In the genomic region with DNA sequence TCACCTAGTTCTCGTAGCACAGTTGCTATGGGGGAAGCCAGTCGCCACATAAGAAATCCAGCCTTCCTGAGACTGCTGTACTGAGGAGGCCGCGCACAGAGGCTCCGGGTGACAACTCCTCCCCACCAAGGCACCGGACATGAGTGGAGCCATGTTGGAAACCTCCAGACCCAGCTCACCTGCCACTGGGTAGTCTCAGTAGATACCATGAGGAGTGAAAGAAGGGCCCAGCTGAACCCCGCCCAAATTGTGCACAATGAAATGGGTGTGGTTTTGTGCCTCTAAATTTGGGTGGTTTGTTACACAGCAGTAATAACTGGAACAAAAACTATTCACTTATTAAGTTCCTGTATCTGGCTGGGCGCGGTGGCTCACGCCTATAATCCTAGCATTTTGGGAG, we compare ENCODE assay signal across 10 cellular contexts.
DNase-seq lines count a peak whose midpoint lies in the region; ATAC-seq, FAIRE-seq and TF ChIP-seq lines count a peak whose summit lies in the region.
"Had no signal": no experiment of that assay in that cellular context is flagged by ENCODE, and none has a peak within 500 bp of the region (broad histone marks: within the 10 kb centered on the region; RNA-seq: fewer than 3 reads in every experiment).

No MANE protein-coding gene starts in this region.

- no peak overlapping the region for H2BK5ac ChIP-seq in IMR-90 (ENCODE audit: low read depth, low read length, poor library complexity, severe bottlenecking)
- H2BK5ac ChIP-seq in trophoblast cell (ENCODE audit: low read depth, low read length, poor library complexity), result no peak overlapping the region

- H3K4me3 Mint-ChIP-seq in activated T-cell treated with anti-CD3 and anti-CD28 coated beads, Interleukin-2, amount 50 U/mL, for 24 hours, result no peak overlapping the region

- intact Hi-C loops in IMR-90 (cut with micrococcal nuclease), result no loop called here

- H3K9me3 Mint-ChIP-seq in activated T-cell treated with anti-CD3 and anti-CD28 coated beads, Interleukin-2, amount 50 U/mL, for 24 hours, result no peaks in the 10 kb centered on the region

- no peaks in the 10 kb centered on the region for H3K9me2 ChIP-seq in MM.1S (replicated peaks; ENCODE audit: insufficient read depth, low read length)

- no peak overlapping the region for H3K4me2 ChIP-seq in IMR-90 (ENCODE audit: low read depth, low read length)
- no peak overlapping the region for H3K4me2 ChIP-seq in trophoblast cell (ENCODE audit: low read length)
- H3K4me2 ChIP-seq in MM.1S (ENCODE audit: low read depth, low read length), result no peak overlapping the region

- H2BK15ac ChIP-seq in IMR-90 (ENCODE audit: low read depth, low read length), result no peak overlapping the region

- H4K8ac ChIP-seq in IMR-90 (ENCODE audit: low read depth in 2 of 2, low read length in 2 of 2) (no peak overlapping the region), trophoblast cell (ENCODE audit: low read depth, low read length) (no peak overlapping the region)

- H2AFZ ChIP-seq in IMR-90 (replicated peaks; ENCODE audit: low read length, poor library complexity), result no peak overlapping the region
- H2AFZ ChIP-seq in trophoblast cell (ENCODE audit: insufficient read depth, low read length, poor library complexity), result no peak overlapping the region
- H2AFZ ChIP-seq in MM.1S (ENCODE audit: low read length), result no peak overlapping the region

- H3K9me3 ChIP-seq in IMR-90 (ENCODE audit: control insufficient read depth, insufficient read depth, low read length) (no peaks in the 10 kb centered on the region), trophoblast cell (ENCODE audit: insufficient read depth, low read depth, low read length) (no peaks in the 10 kb centered on the region), MM.1S (replicated peaks; ENCODE audit: insufficient read depth, low read length) (no peaks in the 10 kb centered on the region)
- H3K9me3 ChIP-seq: A549, BE2C had no signal

- CTCF ChIA-PET in IMR-90 (lab: Yijun Ruan, JAX), result no interaction called here

- H3K36me3 ChIP-seq in IMR-90 (ENCODE audit: control insufficient read depth, insufficient read depth, low read length) (no peaks in the 10 kb centered on the region), trophoblast cell (ENCODE audit: control insufficient read depth in 1 of 2, insufficient read depth in 2 of 2, low read length in 2 of 2) (no peaks in the 10 kb centered on the region), MM.1S (replicated peaks; ENCODE audit: insufficient read depth, low read length) (no peaks in the 10 kb centered on the region)
- H3K36me3 ChIP-seq: BE2C had no signal

- H3K27ac Mint-ChIP-seq in activated T-cell treated with anti-CD3 and anti-CD28 coated beads, Interleukin-2, amount 50 U/mL, for 24 hours, result no peak overlapping the region

- no peak for TF ChIP-seq RAD21 in IMR-90 (IDR thresholded peaks at IDR 0.05; ENCODE audit: low read length)

- no peak overlapping the region for H3K56ac ChIP-seq in IMR-90 (ENCODE audit: extremely low read depth, insufficient read depth, low read length)

- H3K36me3 Mint-ChIP-seq in activated T-cell treated with anti-CD3 and anti-CD28 coated beads, Interleukin-2, amount 50 U/mL, for 24 hours (ENCODE audit: low read depth), result no peaks in the 10 kb centered on the region

- no peaks in the 10 kb centered on the region for H3K79me1 ChIP-seq in IMR-90 (ENCODE audit: low read depth in 1 of 2, low read length in 2 of 2)
- peaks cover 12% of the 10 kb centered on the region for H3K79me1 ChIP-seq in trophoblast cell (ENCODE audit: low read length)

- dilution Hi-C loops in IMR-90 (cut with HindIII; ENCODE audit: low sequenced_read_pairs, unreplicated experiment), result no loop called here

- POLR2A ChIA-PET in IMR-90 (lab: Charles Lee; ENCODE audit: unreplicated experiment), result no interaction called here

- H2BK12ac ChIP-seq in trophoblast cell (ENCODE audit: low read length), result no peak overlapping the region

- H3K23ac ChIP-seq in IMR-90 (ENCODE audit: low read depth, low read length) (no peak overlapping the region), trophoblast cell (ENCODE audit: low read length) (no peak overlapping the region)

- no peak overlapping the region for H3K18ac ChIP-seq in IMR-90 (ENCODE audit: low read depth, low read length)
- no peak overlapping the region for H3K18ac ChIP-seq in trophoblast cell (ENCODE audit: low read length)

- no peak overlapping the region for H3K4ac ChIP-seq in IMR-90 (ENCODE audit: low read depth, low read length)
- H3K4ac ChIP-seq in trophoblast cell (ENCODE audit: low read depth, low read length), result no peak overlapping the region

- BruUV-seq in IMR-90 (replicated peaks; lab: Mats Ljungman, UMichigan), result no TSS peak

- no peak for TF ChIP-seq CTCF in IMR-90 (conservative IDR thresholded peaks at IDR 0.05; ENCODE audit: low read depth, low read length)
- no peak for TF ChIP-seq CTCF in MM.1S (IDR thresholded peaks at IDR 0.05; ENCODE audit: low read length)

- in situ Hi-C loops in IMR-90 (cut with MboI; ENCODE audit: low sequenced_read_pairs), result no loop called here

- H3K9ac ChIP-seq in IMR-90 (ENCODE audit: low read depth, low read length), result no peak overlapping the region
- H3K9ac ChIP-seq in trophoblast cell (ENCODE audit: low read length), result no peak overlapping the region
- no peak overlapping the region for H3K9ac ChIP-seq in MM.1S (ENCODE audit: low read length)

- peaks cover 10% of the 10 kb centered on the region for H3K4me1 ChIP-seq in IMR-90 (ENCODE audit: control insufficient read depth, insufficient read depth, low read length)
- H3K4me1 ChIP-seq in trophoblast cell (ENCODE audit: control insufficient read depth in 1 of 2, insufficient read depth in 2 of 2, low read length in 2 of 2), result peaks cover 12 to 20% of the 10 kb centered on the region in 2 experiments
- no peaks in the 10 kb centered on the region for H3K4me1 ChIP-seq in MM.1S (ENCODE audit: low read length)

- TF ChIP-seq POLR2A in IMR-90 (IDR thresholded peaks at IDR 0.05; ENCODE audit: low read depth, low read length), result no peak

- H3F3A ChIP-seq in MM.1S (ENCODE audit: insufficient read depth, low read length), result no peaks in the 10 kb centered on the region

- H2BK120ac ChIP-seq in IMR-90 (ENCODE audit: low read depth, low read length) (peak overlapping the region; percentile 13; the same call in 1 of the 2 replicates), trophoblast cell (ENCODE audit: insufficient read depth, low read length, poor library complexity) (no peak overlapping the region)

- H3K79me2 ChIP-seq in trophoblast cell (ENCODE audit: control insufficient read depth, insufficient read depth, low read length, poor library complexity) (peaks cover 2% of the 10 kb centered on the region), MM.1S (ENCODE audit: low read length) (no peaks in the 10 kb centered on the region)

- no peak overlapping the region for H4K91ac ChIP-seq in IMR-90 (ENCODE audit: insufficient read depth, low read depth, low read length)
- no peak overlapping the region for H4K91ac ChIP-seq in trophoblast cell (ENCODE audit: low read depth, low read length)

- H3K27ac ChIP-seq in IMR-90 (ENCODE audit: insufficient read depth, low read length) (no peak overlapping the region), epithelial cell of prostate (peak overlapping the region; percentile 86), trophoblast cell (ENCODE audit: low read depth, low read length) (no peak overlapping the region), MM.1S (ENCODE audit: low read length) (no peak overlapping the region)

- H4K20me1 ChIP-seq in IMR-90 (ENCODE audit: insufficient read depth, low read length) (no peaks in the 10 kb centered on the region), MM.1S (ENCODE audit: insufficient read depth, low read length) (no peaks in the 10 kb centered on the region)

- H3K27me3 ChIP-seq in IMR-90 (ENCODE audit: control insufficient read depth, insufficient read depth, low read length), result no peaks in the 10 kb centered on the region; the same call in 1 of the 2 replicates
- no peaks in the 10 kb centered on the region for H3K27me3 ChIP-seq in trophoblast cell (ENCODE audit: insufficient read depth, low read length)
- H3K27me3 ChIP-seq in MM.1S (replicated peaks; ENCODE audit: insufficient read depth, low read length), result no peaks in the 10 kb centered on the region
- H3K27me3 ChIP-seq: BE2C had no signal

- H2AK9ac ChIP-seq in IMR-90 (replicated peaks; ENCODE audit: low read depth, low read length, poor library complexity), result no peak overlapping the region

- 0 out of 2 replicates have a peak overlapping the region, but pooled peaks have one; percentile 62 for H2AK5ac ChIP-seq in IMR-90 (ENCODE audit: low read depth, low read length)
- H2AK5ac ChIP-seq in trophoblast cell (ENCODE audit: low read length), result no peak overlapping the region

- H3K14ac ChIP-seq in IMR-90 (replicated peaks; ENCODE audit: low read depth, low read length), result no peak overlapping the region
- H3K14ac ChIP-seq in trophoblast cell (ENCODE audit: low read length), result no peak overlapping the region

- no peak overlapping the region for H2BK20ac ChIP-seq in IMR-90 (ENCODE audit: low read depth, low read length)

- no peak overlapping the region for H4K5ac ChIP-seq in IMR-90 (ENCODE audit: low read depth, low read length)

- WGBS in IMR-90 (ENCODE audit: extremely low coverage in 2 of 2, insufficient read length in 1 of 2), 2 experiments, result 97% methylated on average over 5 of the region's 10 CpGs; no CpG with 5 or more reads in 1 of the 2 experiments
- no CpG with 5 or more reads among the region's 10 CpGs for WGBS in trophoblast cell (ENCODE audit: extremely low coverage, insufficient coverage, insufficient read length)

- H3K4me3 ChIP-seq in IMR-90 (ENCODE audit: insufficient read depth, low read depth, low read length), result no peak overlapping the region
- no peak overlapping the region for H3K4me3 ChIP-seq in trophoblast cell (ENCODE audit: low read depth, low read length)
- no peak overlapping the region for H3K4me3 ChIP-seq in MM.1S (ENCODE audit: low read length)
- H3K4me3 ChIP-seq: A549 had no signal

- ATAC-seq in IMR-90 (ENCODE audit: low read depth), result no peak
- ATAC-seq: A549, HCT116 had no signal

- DNase-seq in IMR-90 (no peak), epithelial cell of prostate (ENCODE audit: low read depth, low spot score) (no peak), trophoblast cell (peak; percentile 20 to 54), MM.1S (no peak), HTR-8/SVneo (ENCODE audit: insufficient read length, low spot score) (no peak)
- no peak for DNase-seq in activated T-cell treated with anti-CD3 and anti-CD28 coated beads, Interleukin-2, amount 50 U/mL, for 24 hours
- DNase-seq: BE2C had no signal

- no peak overlapping the region for H4K12ac ChIP-seq in trophoblast cell (ENCODE audit: low read depth, low read length)

- H3K27me3 Mint-ChIP-seq in activated T-cell treated with anti-CD3 and anti-CD28 coated beads, Interleukin-2, amount 50 U/mL, for 24 hours, result peaks cover 67% of the 10 kb centered on the region

- peaks cover 14% of the 10 kb centered on the region for H3K4me1 Mint-ChIP-seq in activated T-cell treated with anti-CD3 and anti-CD28 coated beads, Interleukin-2, amount 50 U/mL, for 24 hours (ENCODE audit: low read depth)

- no peak for FAIRE-seq in HTR-8/SVneo (lab: Jason Lieb, UNC)
- FAIRE-seq: H1 had no signal

- H3K9me1 ChIP-seq in IMR-90 (ENCODE audit: insufficient read depth, low read length), result 0 out of 2 replicates have a peak, but pooled peaks cover 8% of the 10 kb centered on the region

Comparison
In these comparisons a context has a peak if more than half of its experiments do, and no peak if none do; other contexts are left out.
1. DNase-seq: peak in trophoblast cell (2 of 2); none in IMR-90 (single experiment), epithelial cell of prostate (single experiment), MM.1S (single experiment), activated T-cell treated with anti-CD3 and anti-CD28 coated beads, Interleukin-2, amount 50 U/mL, for 24 hours (single experiment) and HTR-8/SVneo (single experiment).